ENCODE assay signal across 9 cellular contexts in genomic region chr22:23956301-23956900, GRCh38. TPM values are rescaled to one million over a fixed set of nuclear protein-coding genes. Genes with fewer than 3 reads are reported as not detected.
DNase-seq lines count a peak whose midpoint lies in the region; ATAC-seq and TF ChIP-seq lines count a peak whose summit lies in the region.
"Not testable (repeated sequence)": the region's sequence is repeated elsewhere in the genome, so short reads cannot be mapped to it uniquely, and the experiment has no call there.
"Had no signal": no experiment of that assay in that cellular context is flagged by ENCODE, and none has a peak within 500 bp of the region (broad histone marks: within the 10 kb centered on the region; RNA-seq: fewer than 3 reads in every experiment).

No MANE protein-coding gene starts in this region.

- POLR2A ChIA-PET in T-cell (lab: Charles Lee): interaction anchor here in 1 of 2 donors (0.6 kb wide), 1 partner anchor 55 kb away, joined by 4 read pairs; the partner anchor contains the start of gene CABIN1

- TF ChIP-seq CTCF in GM13977 (IDR thresholded peaks at IDR 0.05; ENCODE audit: extremely low read depth, insufficient read depth, missing control alignments): peak; percentile 96

- H3K36me3 Mint-ChIP-seq in T-cell: not testable (repeated sequence)

- H3K9me3 Mint-ChIP-seq in T-cell: not testable (repeated sequence)

- H3K27ac Mint-ChIP-seq in T-cell: peak overlapping the region in 1 of 2 donors; percentile 55

- H3K4me1 Mint-ChIP-seq in T-cell: not testable (repeated sequence)

- ATAC-seq in T-cell (replicated peaks in 1 of 4): peak; percentile 85 to 97 (median 87)

- DNase-seq in ACHN: peak; percentile 73
- peak; percentile 67 for DNase-seq in GM13977 (ENCODE audit: low spot score)
- peak; percentile 80 for DNase-seq in NCI-H1694 (lab: John Stamatoyannopoulos, UW)
- peak in 33 of 34 experiments; percentile 28 to 79 (median 66) for DNase-seq in T-cell
- peak; percentile 90 for DNase-seq in activated effector memory CD4-positive, alpha-beta T cell treated with anti-CD3 and anti-CD28 coated beads, Interleukin-2, amount 50 U/mL, for 16 hours
- DNase-seq in fibroblast of gingiva (ENCODE audit: low read depth): peak; percentile 22
- DNase-seq in lung microvascular endothelial cell (ENCODE audit: low read depth in 2 of 2): peak; percentile 76 to 80
- DNase-seq in stimulated activated CD4-positive, alpha-beta T cell treated with anti-CD3 and anti-CD28 coated beads, Interleukin-1b, Interleukin-23, amount 100 ng/mL, for 48 hours: peak; percentile 77

- in situ Hi-C loops in ACHN (cut with HindIII; ENCODE audit: low pct_ligation_motif_present, low pct_unique_long_range_greater_than_20kb, low sequenced_read_pairs); GM13977 (cut with MboI; ENCODE audit: low pct_unique_long_range_greater_than_20kb, low sequenced_read_pairs, unreplicated experiment): not testable (repeated sequence)

- H3K27me3 Mint-ChIP-seq in T-cell: peaks cover 0 to 14% of the 10 kb centered on the region in 2 donors

- CTCF ChIA-PET in T-cell (lab: Charles Lee): interaction anchor here in 1 of 2 donors (0.5 kb wide), 1 partner anchor 99 kb away, joined by 9 read pairs; the partner anchor contains the start of gene SLC2A11

- H3K4me3 Mint-ChIP-seq in T-cell: not testable (repeated sequence)

RNA-seq across cellular contexts. Expression of gene GSTT2B, which starts 4.6 kb away (rescaled TPM):
- total RNA-seq in T-cell (not detected), lung microvascular endothelial cell (0.65 and 4.0 TPM in 2 replicates)

RNA-seq across cellular contexts. Expression of gene DDTL, which starts 10.3 kb away (rescaled TPM):
- total RNA-seq in T-cell (1 to 10 TPM in 4 of 5 donors, not detected in 1; 3.5 to 7.7 (median 3.9) TPM), lung microvascular endothelial cell (4.4 and 6.5 TPM in 2 replicates)
- total RNA-seq: temporal lobe had no signal

RNA-seq across cellular contexts. Expression of gene DDT, which starts 17.8 kb away (rescaled TPM):
- total RNA-seq in T-cell (100 to 1,000 TPM in 2 of 5 donors, 10 to 100 TPM in 3; 72.5 to 122 (median 94.3) TPM), lung microvascular endothelial cell (106 and 113 TPM in 2 replicates)

RNA-seq across cellular contexts. Expression of gene GSTT2, which starts 23.5 kb away (rescaled TPM):
- total RNA-seq in T-cell: not detected
- 0.20 TPM in 1 of 2 replicates, not detected in the other for total RNA-seq in lung microvascular endothelial cell
- total RNA-seq: temporal lobe had no signal

RNA-seq across cellular contexts. Expression of gene GSTT4, which starts 48.9 kb away (rescaled TPM):
- total RNA-seq in T-cell (not detected), lung microvascular endothelial cell (not detected in 2 replicates)
- total RNA-seq: temporal lobe had no signal

Comparison
In these comparisons a context has a peak if more than half of its experiments do, and no peak if none do; other contexts are left out.
1. Peak in every context shown above with its lines: DNase-seq and ATAC-seq.
2. DNase-seq: peak in every context shown above with its lines; median percentile 90 in activated effector memory CD4-positive, alpha-beta T cell treated with anti-CD3 and anti-CD28 coated beads, Interleukin-2, amount 50 U/mL, for 16 hours; 80 in NCI-H1694; 78 in lung microvascular endothelial cell; 77 in stimulated activated CD4-positive, alpha-beta T cell treated with anti-CD3 and anti-CD28 coated beads, Interleukin-1b, Interleukin-23, amount 100 ng/mL, for 48 hours; 73 in ACHN; 67 in GM13977; 66 in T-cell; 22 in fibroblast of gingiva.